10 cellular contexts compared by ENCODE assay signal in genomic region chr15:60375255-60375809, GRCh38. TPM values are rescaled to one million over a fixed set of nuclear protein-coding genes. Genes with fewer than 3 reads are reported as not detected.
DNase-seq lines count a peak whose midpoint lies in the region; ATAC-seq and TF ChIP-seq lines count a peak whose summit lies in the region.
"Had no signal": no experiment of that assay in that cellular context is flagged by ENCODE, and none has a peak within 500 bp of the region (broad histone marks: within the 10 kb centered on the region; RNA-seq: fewer than 3 reads in every experiment).

No MANE protein-coding gene starts in this region.

- H3K27me3 ChIP-seq in muscle layer of duodenum (ENCODE audit: low read depth, low read length) (no peaks in the 10 kb centered on the region), upper lobe of left lung (no peaks in the 10 kb centered on the region)

- H3K36me3 ChIP-seq in muscle layer of duodenum (ENCODE audit: control insufficient read depth in 1 of 2, insufficient read depth in 2 of 2, low read length in 2 of 2), result peaks cover 23 to 49% of the 10 kb centered on the region in 2 donors
- peaks cover 4 to 78% (median 33%) of the 10 kb centered on the region in 4 donors for H3K36me3 ChIP-seq in upper lobe of left lung

- peaks cover 7 to 27% of the 10 kb centered on the region in 2 donors for H3K4me1 ChIP-seq in muscle layer of duodenum (ENCODE audit: control insufficient read depth in 1 of 2, insufficient read depth in 2 of 2, low read length in 2 of 2)
- peaks cover 50 to 68% (median 58%) of the 10 kb centered on the region in 4 donors for H3K4me1 ChIP-seq in upper lobe of left lung

- H3K9me3 ChIP-seq in muscle layer of duodenum (ENCODE audit: control insufficient read depth in 1 of 2, low read length in 2 of 2) (no peaks in the 10 kb centered on the region), upper lobe of left lung (no peaks in the 10 kb centered on the region)

- H3K27ac ChIP-seq in muscle layer of duodenum (ENCODE audit: low read length) (peak overlapping the region; percentile 76), upper lobe of left lung (peak overlapping the region in 3 of 4 donors; percentile 62 to 77 (median 74))

- H3K4me3 Mint-ChIP-seq in brain, result peak overlapping the region; percentile 14 to 53 (median 38)
- H3K4me3 Mint-ChIP-seq in activated T-cell treated with anti-CD3 and anti-CD28 coated beads, Interleukin-2, amount 50 U/mL, for 24 hours, result no peak overlapping the region
- H3K4me3 Mint-ChIP-seq: activated CD4-positive, alpha-beta memory T cell treated with anti-CD3 and anti-CD28 coated beads, Interleukin-2, amount 10 ng/mL, durations not matched to agents 7 days and 5 days; memory B cell had no signal

- DNase-seq in NCI-H2227 treated with DMSO at 0.1 percent for 48 hours (lab: John Stamatoyannopoulos, UW) (peak; percentile 39), NCI-H2227 (lab: John Stamatoyannopoulos, UW; ENCODE audit: unreplicated experiment) (no peak), upper lobe of left lung (no peak)
- no peak for DNase-seq in activated T-cell treated with anti-CD3 and anti-CD28 coated beads, Interleukin-2, amount 50 U/mL, for 24 hours
- DNase-seq: activated CD4-positive, alpha-beta memory T cell treated with anti-CD3 and anti-CD28 coated beads, Interleukin-2, amount 10 ng/mL, durations not matched to agents 7 days and 5 days had no signal

- TF ChIP-seq POLR2A in upper lobe of left lung (IDR thresholded peaks at IDR 0.05), result no peak

- peaks cover 15% of the 10 kb centered on the region for H3K36me3 Mint-ChIP-seq in brain
- H3K36me3 Mint-ChIP-seq in activated T-cell treated with anti-CD3 and anti-CD28 coated beads, Interleukin-2, amount 50 U/mL, for 24 hours (ENCODE audit: low read depth), result peaks cover 76% of the 10 kb centered on the region

- WGBS in upper lobe of left lung, 2 donors, result 86 to 90% methylated on average over 6 of the region's 6 CpGs

- peaks cover 81% of the 10 kb centered on the region for H3K4me1 Mint-ChIP-seq in brain
- peaks cover 28% of the 10 kb centered on the region for H3K4me1 Mint-ChIP-seq in activated T-cell treated with anti-CD3 and anti-CD28 coated beads, Interleukin-2, amount 50 U/mL, for 24 hours (ENCODE audit: low read depth)
- H3K4me1 Mint-ChIP-seq: memory B cell had no signal

- TF ChIP-seq CTCF in brain (conservative IDR thresholded peaks at IDR 0.05) (no peak), upper lobe of left lung (IDR thresholded peaks at IDR 0.05) (no peak)

- H3K27me3 Mint-ChIP-seq in brain, result peaks cover 8% of the 10 kb centered on the region
- H3K27me3 Mint-ChIP-seq in activated T-cell treated with anti-CD3 and anti-CD28 coated beads, Interleukin-2, amount 50 U/mL, for 24 hours, result no peaks in the 10 kb centered on the region
- H3K27me3 Mint-ChIP-seq: activated CD4-positive, alpha-beta memory T cell treated with anti-CD3 and anti-CD28 coated beads, Interleukin-2, amount 10 ng/mL, durations not matched to agents 7 days and 5 days; memory B cell had no signal

- H3K4me3 ChIP-seq in muscle layer of duodenum (ENCODE audit: low read depth in 1 of 2, low read length in 2 of 2) (no peak overlapping the region), upper lobe of left lung (no peak overlapping the region)

- H3K9me3 Mint-ChIP-seq in brain, result no peaks in the 10 kb centered on the region
- no peaks in the 10 kb centered on the region for H3K9me3 Mint-ChIP-seq in activated T-cell treated with anti-CD3 and anti-CD28 coated beads, Interleukin-2, amount 50 U/mL, for 24 hours
- H3K9me3 Mint-ChIP-seq: activated CD4-positive, alpha-beta memory T cell treated with anti-CD3 and anti-CD28 coated beads, Interleukin-2, amount 10 ng/mL, durations not matched to agents 7 days and 5 days; memory B cell had no signal

- ATAC-seq in upper lobe of left lung (ENCODE audit: low FRiP score in 2 of 2), result no peak
- no peak for ATAC-seq in HG03469 (IDR thresholded peaks at IDR 0.05; ENCODE audit: unreplicated experiment)
- no peak for ATAC-seq in GM21717 (IDR thresholded peaks at IDR 0.05; ENCODE audit: unreplicated experiment)

- peak overlapping the region; percentile 77 to 99 (median 92) for H3K27ac Mint-ChIP-seq in brain
- no peak overlapping the region for H3K27ac Mint-ChIP-seq in activated T-cell treated with anti-CD3 and anti-CD28 coated beads, Interleukin-2, amount 50 U/mL, for 24 hours
- H3K27ac Mint-ChIP-seq: activated CD4-positive, alpha-beta memory T cell treated with anti-CD3 and anti-CD28 coated beads, Interleukin-2, amount 10 ng/mL, durations not matched to agents 7 days and 5 days; memory B cell had no signal

- TF ChIP-seq EP300 in upper lobe of left lung (IDR thresholded peaks at IDR 0.05), result no peak

RNA-seq across cellular contexts. Expression of gene ANXA2, which starts 22.5 kb away (rescaled TPM):
- polyA plus RNA-seq in brain (ENCODE audit: insufficient read depth, low read depth, low replicate concordance), result 439 TPM
- total RNA-seq in upper lobe of left lung, result 1,000 to 10,000 TPM in 4 of 6 donors, 100 to 1,000 TPM in 2; 394 to 1,774 (median 1,094) TPM
